Comparison of ENCODE assay signal across 8 cellular contexts in genomic region chr1:244050835-244051444, GRCh38. TPM values are rescaled to one million over a fixed set of nuclear protein-coding genes. Genes with fewer than 3 reads are reported as not detected.
DNase-seq lines count a peak whose midpoint lies in the region; ATAC-seq and TF ChIP-seq lines count a peak whose summit lies in the region.

TSS of gene ZBTB18 (plus strand) at chr1:244051283. CDS start at chr1:244051432, 149 bp downstream.

- TF ChIP-seq CTCF in body of pancreas (IDR thresholded peaks at IDR 0.05) = no peak

- ATAC-seq in activated T-cell treated with anti-CD3 and anti-CD28 coated beads, Interleukin-2, amount 50 U/mL, for 4 hours = no peak
- ATAC-seq in body of pancreas (no peak), GM18502 (IDR thresholded peaks at IDR 0.05; ENCODE audit: poor library complexity, unreplicated experiment) (no peak)

- no peaks in the 10 kb centered on the region for H3K27me3 Mint-ChIP-seq in activated T-cell treated with anti-CD3 and anti-CD28 coated beads, Interleukin-2, amount 50 U/mL, for 4 hours (ENCODE audit: low read depth)

- peak within 1 kb of the TSS; percentile 87 to 95 (median 90) for H3K27ac ChIP-seq in body of pancreas

- H3K4me3 ChIP-seq in body of pancreas (peak within 1 kb of the TSS in 1 of 2 donors; percentile 29), iPS-18c (ENCODE audit: insufficient read depth, low read depth, low read length) (peak within 1 kb of the TSS; percentile 68), skeletal muscle cell (ENCODE audit: low read depth, low read length) (peak within 1 kb of the TSS; percentile 64)

- no peaks in the 10 kb centered on the region for H3K27me3 ChIP-seq in body of pancreas

- peaks cover 35% of the 10 kb centered on the region for H3K4me1 Mint-ChIP-seq in activated T-cell treated with anti-CD3 and anti-CD28 coated beads, Interleukin-2, amount 50 U/mL, for 4 hours (ENCODE audit: low read depth)

- H3K9me3 Mint-ChIP-seq in activated T-cell treated with anti-CD3 and anti-CD28 coated beads, Interleukin-2, amount 50 U/mL, for 4 hours = no peaks in the 10 kb centered on the region

- intact Hi-C loops in body of pancreas (cut with DNase I) = no loop called here

- peaks cover 4 to 14% of the 10 kb centered on the region in 2 donors for H3K36me3 ChIP-seq in body of pancreas (replicated peaks in 1 of 2; ENCODE audit: insufficient read depth in 1 of 2, low read depth in 2 of 2)

- 5 to 7% methylated on average over 4 of the region's 4 CpGs for WGBS in body of pancreas, 2 donors

- peaks cover 57% of the 10 kb centered on the region for H3K4me1 ChIP-seq in body of pancreas

- peak within 1 kb of the TSS; percentile 89 for H3K4me3 Mint-ChIP-seq in activated T-cell treated with anti-CD3 and anti-CD28 coated beads, Interleukin-2, amount 50 U/mL, for 4 hours

- no peaks in the 10 kb centered on the region for H3K9me3 ChIP-seq in body of pancreas
- no peaks in the 10 kb centered on the region for H3K9me3 ChIP-seq in iPS-18c (ENCODE audit: control insufficient read depth, insufficient read depth, low read length)

- peak; percentile 17 to 67 (median 66) for TF ChIP-seq POLR2A in body of pancreas (IDR thresholded peaks at IDR 0.05)

- peaks cover 2% of the 10 kb centered on the region for H3K36me3 Mint-ChIP-seq in activated T-cell treated with anti-CD3 and anti-CD28 coated beads, Interleukin-2, amount 50 U/mL, for 4 hours (ENCODE audit: insufficient read depth)

- no peak for DNase-seq in activated T-cell treated with anti-CD3 and anti-CD28 coated beads, Interleukin-2, amount 50 U/mL, for 4 hours
- DNase-seq in activated T-cell treated with anti-CD3 and anti-CD28 coated beads for 4 hours (no peak), NCI-H524 (lab: John Stamatoyannopoulos, UW) (peak; percentile 94 to 98), body of pancreas (peak; percentile 55 to 75 (median 66)), skeletal muscle cell (ENCODE audit: low read depth) (peak; percentile 59), COLO829 (ENCODE audit: low spot score) (no peak)

RNA-seq across cellular contexts. Expression of gene ZBTB18, which starts in this region (rescaled TPM):
- total RNA-seq in activated T-cell treated with anti-CD3 and anti-CD28 coated beads, Interleukin-2, amount 50 U/mL, for 4 hours = 1 to 10 TPM; 4.9 to 6.5 (median 5.2) TPM
- total RNA-seq in body of pancreas = 10 to 100 TPM; 20.4 to 22.6 TPM

Comparison
In these comparisons a context has a peak if more than half of its experiments do, and no peak if none do; other contexts are left out.
1. DNase-seq: peak in NCI-H524 (2 of 2), body of pancreas (4 of 4) and skeletal muscle cell (single experiment); none in activated T-cell treated with anti-CD3 and anti-CD28 coated beads, Interleukin-2, amount 50 U/mL, for 4 hours (single experiment), activated T-cell treated with anti-CD3 and anti-CD28 coated beads for 4 hours (single experiment) and COLO829 (single experiment).